Comparison of ENCODE assay signal across 8 cellular contexts in genomic region chr20:41028359-41029149, GRCh38. TPM values are rescaled to one million over a fixed set of nuclear protein-coding genes. Genes with fewer than 3 reads are reported as not detected.
DNase-seq lines count a peak whose midpoint lies in the region; ATAC-seq, FAIRE-seq and TF ChIP-seq lines count a peak whose summit lies in the region.

TOP1 (plus strand) TSS chr20:41028822; CDS start chr20:41029068, 246 bp downstream.

- H2AFZ ChIP-seq in keratinocyte (ENCODE audit: control insufficient read depth, low read length), result peak within 1 kb of the TSS; percentile 63

- H3K9me3 ChIP-seq in keratinocyte (ENCODE audit: control insufficient read depth, low read depth, low read length), result no peaks in the 10 kb centered on the region

- no peaks in the 10 kb centered on the region for H3K27me3 ChIP-seq in keratinocyte (ENCODE audit: control insufficient read depth, extremely low read depth, insufficient read depth, low read length)

- H3K4me1 ChIP-seq in keratinocyte (ENCODE audit: control insufficient read depth, extremely low read depth, insufficient read depth, low read length), result peaks cover 35% of the 10 kb centered on the region

- FAIRE-seq in keratinocyte (lab: Jason Lieb, UNC), result peak; percentile 44

- dilution Hi-C loops in keratinocyte (cut with MboI; ENCODE audit: extremely low pct_ligation_motif_present, low sequenced_read_pairs), result no loop called here

- ATAC-seq in GM19043 (IDR thresholded peaks at IDR 0.05; ENCODE audit: low read depth, unreplicated experiment) (peak; percentile 94), HG03378 (IDR thresholded peaks at IDR 0.05; ENCODE audit: unreplicated experiment) (peak; percentile 90)

- no peaks in the 10 kb centered on the region for H3K9me1 ChIP-seq in keratinocyte (ENCODE audit: control insufficient read depth, extremely low read depth, insufficient read depth, low read length)

- H3K4me3 ChIP-seq in AG10803 (ENCODE audit: low read length) (peak within 1 kb of the TSS; percentile 78), keratinocyte (ENCODE audit: control insufficient read depth in 2 of 3, extremely low read depth in 1 of 3, insufficient read depth in 2 of 3, low read depth in 1 of 3, low read length in 3 of 3) (peak within 1 kb of the TSS; percentile 87 to 97 (median 95))

- peak within 1 kb of the TSS; percentile 95 for H3K9ac ChIP-seq in keratinocyte (ENCODE audit: control insufficient read depth, extremely low read depth, insufficient read depth, low read length)

- peak within 1 kb of the TSS; percentile 93 for H3K27ac ChIP-seq in keratinocyte (ENCODE audit: control insufficient read depth, insufficient read depth, low read length)

- peaks cover 8% of the 10 kb centered on the region for H4K20me1 ChIP-seq in keratinocyte (ENCODE audit: control insufficient read depth, extremely low read depth, insufficient read depth, low read length)

- peaks cover 3 to 14% of the 10 kb centered on the region in 2 experiments for H3K36me3 ChIP-seq in keratinocyte (ENCODE audit: control insufficient read depth in 2 of 2, extremely low read depth in 1 of 2, insufficient read depth in 2 of 2, low read length in 2 of 2)

- H3K79me2 ChIP-seq in keratinocyte (ENCODE audit: control insufficient read depth, insufficient read depth, low read length), result peaks cover 50% of the 10 kb centered on the region

- DNase-seq in AG10803 (ENCODE audit: low read depth), result peak; percentile 100
- DNase-seq in NCI-H460 (ENCODE audit: extremely low read depth, low read depth), result peak; percentile 99
- DNase-seq in activated CD4-positive, CD25-positive, alpha-beta regulatory T cell treated with anti-CD3 and anti-CD28 coated beads, Interleukin-2, amount 50 U/mL, for 72 hours, result peak; percentile 99
- DNase-seq in cerebellar nuclear complex (lab: John Stamatoyannopoulos, UW), result peak; percentile 97 to 98
- peak; percentile 99 for DNase-seq in keratinocyte (ENCODE audit: low read depth, low spot score)
- peak; percentile 99 for DNase-seq in stimulated activated CD4-positive, alpha-beta T cell treated with anti-CD3 and anti-CD28 coated beads, Interleukin-15, amount 100 ng/mL, for 1 hour (ENCODE audit: low read depth in 1 of 2, low spot score in 1 of 2)

- TF ChIP-seq CTCF in AG10803 (conservative IDR thresholded peaks at IDR 0.05; ENCODE audit: low read length) (0 out of 2 replicates have a peak, but pooled peaks have one; percentile 4), keratinocyte (optimal IDR thresholded peaks at IDR 0.05 in 1 of 3, IDR thresholded peaks at IDR 0.05 in 1 of 3, conservative IDR thresholded peaks at IDR 0.05 in 1 of 3; ENCODE audit: extremely low read depth in 1 of 3, insufficient read depth in 2 of 3, low read length in 3 of 3) (no peak)

- H3K4me2 ChIP-seq in keratinocyte (ENCODE audit: control insufficient read depth, extremely low read depth, insufficient read depth, low read depth, low read length), result peak within 1 kb of the TSS; percentile 99

RNA-seq across cellular contexts. Expression of gene TOP1, which starts in this region (rescaled TPM):
- total RNA-seq in NCI-H460 (2014; rRNA removed; shearing (Covaris generic)), result 41.4 and 48.9 TPM in 2 replicates
- polyA plus RNA-seq in NCI-H460 (2014; cell fraction: nucleus; rRNA removed), result 31.5 and 39.6 TPM in 2 replicates
- polyA plus RNA-seq in keratinocyte, result 13.8 to 25.2 TPM (median 20.4 TPM) in 3 replicates
- 249 TPM for polyA plus RNA-seq in keratinocyte (2011; ENCODE audit: low read depth)
- 15.7 and 22.8 TPM in 2 replicates for polyA plus RNA-seq in keratinocyte (2011; cell fraction: cytosol; rRNA removed)
- 30.5 and 40.4 TPM in 2 replicates for polyA plus RNA-seq in keratinocyte (2011; cell fraction: nucleus; rRNA removed)
- 58.4 and 64.0 TPM in 2 replicates for polyA plus RNA-seq in keratinocyte (2012; ENCODE audit: low replicate concordance)
- 7.4 to 27.4 TPM (median 7.8 TPM) in 3 replicates for polyA minus RNA-seq in keratinocyte
- 16.5 TPM for polyA minus RNA-seq in keratinocyte (2011; cell fraction: cytosol; rRNA and poly(A)+ RNA removed)
- polyA minus RNA-seq in keratinocyte (2011; cell fraction: nucleus; rRNA and poly(A)+ RNA removed), result 14.8 and 40.6 TPM in 2 replicates

Comparison
In these comparisons a context has a peak if more than half of its experiments do, and no peak if none do; other contexts are left out.
1. Peak in every context shown above with its lines: DNase-seq, ATAC-seq, H3K4me3 ChIP-seq and H3K27ac ChIP-seq.